In genomic region chr16:66406534-66407368, GRCh38 we compare ENCODE assay signal across 8 cellular contexts. TPM values are rescaled to one million over a fixed set of nuclear protein-coding genes. Genes with fewer than 3 reads are reported as not detected.
A peak's percentile ranks its signal among the peaks of the same experiment; 100 is the strongest.
DNase-seq lines count a peak whose midpoint lies in the region; ATAC-seq and TF ChIP-seq lines count a peak whose summit lies in the region.

No MANE protein-coding gene starts in this region.

- H3K4me1 ChIP-seq in liver (ENCODE audit: control insufficient read depth in 4 of 4, insufficient read depth in 4 of 4, low read length in 3 of 4), result peaks cover 0 to 8% (median 7%) of the 10 kb centered on the region in 4 donors

- H3K27me3 ChIP-seq in dorsolateral prefrontal cortex (peaks cover 0 to 10% (median 0%) of the 10 kb centered on the region in 45 donors), liver (ENCODE audit: control insufficient read depth in 4 of 4, insufficient read depth in 4 of 4, low read length in 3 of 4) (peaks cover 0 to 2% (median 0%) of the 10 kb centered on the region in 4 donors)

- H3K4me3 ChIP-seq in dorsolateral prefrontal cortex (peak overlapping the region; percentile 51 to 98 (median 72)), liver (ENCODE audit: low read depth in 1 of 3, low read length in 3 of 3) (peak overlapping the region; percentile 44 to 54 (median 53))

- 2% methylated on average over 36 of the region's 36 CpGs for WGBS in liver

- H3K27ac ChIP-seq in dorsolateral prefrontal cortex (peak overlapping the region in 44 of 59 donors; percentile 3 to 87 (median 68)), liver (ENCODE audit: low read depth in 1 of 2, low read length in 2 of 2) (no peak overlapping the region)

- TF ChIP-seq CTCF in dorsolateral prefrontal cortex (IDR thresholded peaks at IDR 0.05 in 54 of 56, conservative IDR thresholded peaks at IDR 0.05 in 2 of 56; ENCODE audit: low read depth in 1 of 56, partially characterized antibody in 56 of 56), result peak; percentile 79 to 99 (median 92)
- peak; percentile 82 for TF ChIP-seq CTCF in liver (IDR thresholded peaks at IDR 0.05; ENCODE audit: low read depth, low read length, missing input control)

- H3K9me3 ChIP-seq in liver (ENCODE audit: control insufficient read depth in 4 of 4, low read length in 3 of 4), result no peaks in the 10 kb centered on the region

- intact Hi-C loops in dorsolateral prefrontal cortex (cut with DNase I), result loop anchor here (1.0 to 10.0 kb wide), 6 partner anchors 77 to 468 kb away; no protein-coding TSS in a partner anchor

- H3K36me3 ChIP-seq in liver (ENCODE audit: control insufficient read depth in 4 of 4, insufficient read depth in 3 of 4, low read depth in 1 of 4, low read length in 3 of 4), result no peaks in the 10 kb centered on the region

- ATAC-seq in HG03103 (IDR thresholded peaks at IDR 0.05; ENCODE audit: low read depth, unreplicated experiment), result peak; percentile 76

- peak; percentile 27 to 32 for DNase-seq in NCI-H2081 (lab: John Stamatoyannopoulos, UW)
- DNase-seq in NCI-H2081 treated with DMSO at 0.1 percent for 48 hours (lab: John Stamatoyannopoulos, UW), result no peak
- DNase-seq in NCI-H510A treated with DMSO at 0.1 percent for 48 hours (lab: John Stamatoyannopoulos, UW), result peak; percentile 51
- peak; percentile 91 for DNase-seq in activated CD4-positive, alpha-beta T cell treated with anti-CD3 and anti-CD28 coated beads, Interleukin-2, amount 50 U/mL, for 1 hour
- DNase-seq in dorsolateral prefrontal cortex, result peak; percentile 78 to 89 (median 89)
- peak; percentile 90 to 92 for DNase-seq in stimulated activated CD4-positive, alpha-beta T cell treated with anti-CD3 and anti-CD28 coated beads, Interleukin-2, amount 100 ng/mL, for 48 hours

- TF ChIP-seq RAD21 in liver (IDR thresholded peaks at IDR 0.05), result peak; percentile 91 to 94

- H3K9ac ChIP-seq in liver (ENCODE audit: low read depth in 1 of 2, low read length in 2 of 2), result no peak overlapping the region

TF ChIP-seq in liver, 16 proteins besides CTCF, POLR2A, EP300 and RAD21:
- TF ChIP-seq NR2F2 (IDR thresholded peaks at IDR 0.05) (peak; percentile 51), HNF4A (conservative IDR thresholded peaks at IDR 0.05) (no peak)

RNA-seq across cellular contexts. Expression of gene BEAN1, which starts 20.3 kb away (rescaled TPM):
- 10 to 100 TPM in 37 of 120 experiments, 1 to 10 TPM in 83; 2.0 to 14.4 (median 8.4) TPM for total RNA-seq in dorsolateral prefrontal cortex
- under 1 TPM in 1 of 2 donors, not detected in 1; 0.25 TPM for total RNA-seq in liver
- polyA plus RNA-seq in liver, result under 1 TPM; 0.22 to 0.99 TPM

RNA-seq across cellular contexts. Expression of gene CDH5, which starts 40.3 kb away (rescaled TPM):
- total RNA-seq in dorsolateral prefrontal cortex (10 to 100 TPM in 105 of 120 experiments, 1 to 10 TPM in 15; 5.7 to 36.2 (median 14.9) TPM), liver (10 to 100 TPM; 15.6 to 21.9 TPM)
- 10 to 100 TPM in 1 of 2 donors, 1 to 10 TPM in 1; 5.5 to 19.3 TPM for polyA plus RNA-seq in liver

Comparison
In these comparisons a context has a peak if more than half of its experiments do, and no peak if none do; other contexts are left out.
1. H3K27ac ChIP-seq: peak in dorsolateral prefrontal cortex (44 of 59); none in liver (0 of 2).